ENCODE assay signal across 1 cellular context in the genomic region with DNA sequence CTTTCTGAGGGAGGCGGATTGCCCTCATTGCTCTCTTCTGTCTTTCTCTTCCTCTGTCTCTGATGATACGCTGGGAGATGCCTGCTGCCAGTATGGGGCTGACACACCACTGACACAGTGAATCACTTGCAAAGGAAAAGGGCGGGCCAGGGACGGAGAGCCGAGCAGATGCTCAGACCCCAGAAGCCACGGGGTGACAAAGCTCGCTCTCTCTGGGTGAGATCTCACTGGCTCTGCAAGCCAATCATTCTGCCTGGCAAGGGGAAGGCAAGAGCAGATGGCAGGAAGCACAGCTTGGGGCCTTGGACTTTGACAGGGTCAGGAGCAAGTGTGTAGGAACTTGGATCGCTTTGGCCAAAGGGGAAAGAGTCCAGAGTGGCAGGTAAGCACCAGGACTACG.
TF ChIP-seq lines count a peak whose summit lies in the region.

No MANE protein-coding gene starts in this region.

TF ChIP-seq in H1, 55 proteins besides CTCF, POLR2A, EP300 and RAD21 (continued from another document):
- TF ChIP-seq CHD7 (IDR thresholded peaks at IDR 0.05; ENCODE audit: insufficient replicate concordance, low read length), result no peak
- TF ChIP-seq MAFK (IDR thresholded peaks at IDR 0.05; ENCODE audit: low read depth, low read length), result no peak
- no peak for TF ChIP-seq TAF1 (IDR thresholded peaks at IDR 0.05; ENCODE audit: low read depth, low read length)
- TF ChIP-seq JUN (IDR thresholded peaks at IDR 0.05; ENCODE audit: low read depth, low read length), result no peak
